In genomic region chr17:61209099-61209439, GRCh38 we compare ENCODE assay signal across 14 cellular contexts.
DNase-seq lines count a peak whose midpoint lies in the region; TF ChIP-seq lines count a peak whose summit lies in the region.
"Had no signal": no experiment of that assay in that cellular context is flagged by ENCODE, and none has a peak within 500 bp of the region (broad histone marks: within the 10 kb centered on the region; RNA-seq: fewer than 3 reads in every experiment).

No MANE protein-coding gene starts in this region.

- H3K4me2 ChIP-seq in hepatocyte, result peak overlapping the region; percentile 76

- in situ Hi-C loops in HAP-1 (cut with MboI; ENCODE audit: low sequenced_read_pairs), result no loop called here

- peak overlapping the region; percentile 23 for H2AFZ ChIP-seq in hepatocyte

- TF ChIP-seq CTCF in hepatocyte (IDR thresholded peaks at IDR 0.05; ENCODE audit: poor library complexity) (no peak), progenitor cell of endocrine pancreas (IDR thresholded peaks at IDR 0.05; ENCODE audit: unreplicated experiment) (no peak), uterus (IDR thresholded peaks at IDR 0.05) (no peak), suprapubic skin (IDR thresholded peaks at IDR 0.05) (no peak)

- no peaks in the 10 kb centered on the region for H3K36me3 ChIP-seq in hepatocyte (replicated peaks; ENCODE audit: insufficient read depth, low read depth)
- no peaks in the 10 kb centered on the region for H3K36me3 ChIP-seq in uterus
- no peaks in the 10 kb centered on the region for H3K36me3 ChIP-seq in HAP-1 (replicated peaks)
- H3K36me3 ChIP-seq in suprapubic skin, result no peaks in the 10 kb centered on the region
- H3K36me3 ChIP-seq: cardiac muscle cell had no signal

- H4K20me1 ChIP-seq in hepatocyte (ENCODE audit: insufficient read depth, poor library complexity, severe bottlenecking), result no peaks in the 10 kb centered on the region

- DNase-seq in NCI-H2171 treated with DMSO at 0.1 percent for 48 hours (lab: John Stamatoyannopoulos, UW), result peak; percentile 36
- DNase-seq in NCI-H2171 (lab: John Stamatoyannopoulos, UW), result no peak
- DNase-seq in hepatocyte (ENCODE audit: low spot score), result no peak
- no peak for DNase-seq in progenitor cell of endocrine pancreas (ENCODE audit: low spot score, unreplicated experiment)
- no peak for DNase-seq in uterus
- no peak for DNase-seq in HAP-1 (ENCODE audit: low spot score in 2 of 2)
- DNase-seq in NCI-H1417 (lab: John Stamatoyannopoulos, UW), result no peak
- no peak for DNase-seq in suprapubic skin (ENCODE audit: low spot score in 2 of 2)
- DNase-seq: activated naive CD4-positive, alpha-beta T cell treated with Interleukin-2 at 50 U/mL for 16 hours; NCI-H1930 had no signal

- H3K27ac ChIP-seq in hepatocyte (peak overlapping the region; percentile 81), uterus (peak overlapping the region; percentile 57 to 68), suprapubic skin (no peak overlapping the region)
- H3K27ac ChIP-seq: 22Rv1, cardiac muscle cell, epithelial cell of prostate had no signal

- H3K79me2 ChIP-seq in hepatocyte, result no peaks in the 10 kb centered on the region

- H3K4me3 Mint-ChIP-seq in progenitor cell of endocrine pancreas (ENCODE audit: low read depth), result no peak overlapping the region

- H3K27me3 ChIP-seq in hepatocyte (no peaks in the 10 kb centered on the region), uterus (no peaks in the 10 kb centered on the region), HAP-1 (ENCODE audit: low read depth) (no peaks in the 10 kb centered on the region), suprapubic skin (no peaks in the 10 kb centered on the region)
- H3K27me3 ChIP-seq: cardiac muscle cell had no signal

- H3K9me2 ChIP-seq in hepatocyte (replicated peaks; ENCODE audit: insufficient read depth), result no peaks in the 10 kb centered on the region

- peak overlapping the region; percentile 10 for H3K27ac Mint-ChIP-seq in progenitor cell of endocrine pancreas

- no peaks in the 10 kb centered on the region for H3K27me3 Mint-ChIP-seq in progenitor cell of endocrine pancreas

- intact Hi-C loops in uterus (cut with DNase I; ENCODE audit: low total_unique reads), result no loop called here

- H3K4me1 ChIP-seq in hepatocyte (ENCODE audit: insufficient read depth) (peaks cover 37% of the 10 kb centered on the region), uterus (no peaks in the 10 kb centered on the region), HAP-1 (peaks cover 10% of the 10 kb centered on the region), suprapubic skin (no peaks in the 10 kb centered on the region)

- H3K36me3 Mint-ChIP-seq in progenitor cell of endocrine pancreas (ENCODE audit: insufficient read depth), result no peaks in the 10 kb centered on the region

- peaks cover 18% of the 10 kb centered on the region for H3K4me1 Mint-ChIP-seq in progenitor cell of endocrine pancreas (ENCODE audit: low read depth)

- no peaks in the 10 kb centered on the region for H3K9me3 Mint-ChIP-seq in progenitor cell of endocrine pancreas (ENCODE audit: low read depth)

- WGBS in hepatocyte (ENCODE audit: low lambda C conversion rate, missing lambda C conversion rate), result 44% methylated on average over 4 of the region's 4 CpGs
- 66% methylated on average over 4 of the region's 4 CpGs for WGBS in suprapubic skin

- H3K4me3 ChIP-seq in hepatocyte (no peak overlapping the region), uterus (no peak overlapping the region), HAP-1 (no peak overlapping the region), suprapubic skin (no peak overlapping the region)
- H3K4me3 ChIP-seq: cardiac muscle cell, lung had no signal

- no peak for TF ChIP-seq EP300 in suprapubic skin (IDR thresholded peaks at IDR 0.05)

- no peak for TF ChIP-seq POLR2A in uterus (IDR thresholded peaks at IDR 0.05)
- TF ChIP-seq POLR2A in suprapubic skin (IDR thresholded peaks at IDR 0.05), result no peak

- H3K9me3 ChIP-seq in hepatocyte (ENCODE audit: low read depth) (no peaks in the 10 kb centered on the region), uterus (no peaks in the 10 kb centered on the region), HAP-1 (no peaks in the 10 kb centered on the region), suprapubic skin (no peaks in the 10 kb centered on the region)
